8 cellular contexts compared by ENCODE assay signal in the genomic region with DNA sequence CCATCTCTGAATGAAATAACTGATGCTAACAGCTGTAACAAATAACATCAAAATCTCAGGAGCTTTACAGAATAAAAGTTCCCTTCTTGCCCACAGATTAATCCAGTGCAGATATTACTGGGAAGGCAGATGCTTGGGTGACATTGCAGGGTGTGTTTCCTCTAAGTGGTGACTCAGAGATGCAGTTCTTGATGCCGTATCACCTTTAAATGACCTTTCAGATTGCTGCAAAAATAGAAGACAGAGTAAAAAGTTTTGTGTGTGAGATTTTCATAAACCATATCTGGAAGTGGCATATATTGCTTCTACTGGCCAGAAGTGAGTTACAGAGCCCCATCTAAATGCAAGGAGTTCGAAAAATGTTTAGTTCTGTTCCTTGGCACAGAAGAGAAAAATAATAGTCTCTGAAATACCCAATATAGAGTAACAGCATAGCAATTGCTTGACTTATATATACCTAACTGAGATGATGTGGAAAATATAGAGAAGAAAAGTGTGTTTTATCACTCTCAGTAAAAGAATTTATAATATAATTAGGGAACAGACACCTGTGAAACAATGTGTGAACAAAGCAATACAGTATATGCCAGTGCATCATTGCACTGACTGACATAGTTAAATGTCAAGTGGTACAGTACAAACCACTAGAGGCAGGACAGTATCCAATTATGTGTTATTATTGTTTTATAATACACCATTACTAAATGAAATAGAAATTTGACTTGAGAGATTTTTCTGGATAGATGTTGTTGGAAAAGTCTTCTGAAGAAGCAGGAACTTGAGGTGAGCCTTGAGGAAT.
A peak's percentile ranks its signal among the peaks of the same experiment; 100 is the strongest.
DNase-seq lines count a peak whose midpoint lies in the region; ATAC-seq, FAIRE-seq and TF ChIP-seq lines count a peak whose summit lies in the region.

No MANE protein-coding gene starts in this region.

- intact Hi-C loops in endothelial cell of umbilical vein (cut with micrococcal nuclease) = no loop called here

- no peak for TF ChIP-seq EP300 in tibial nerve (IDR thresholded peaks at IDR 0.05)

- TF ChIP-seq POLR2A in endothelial cell of umbilical vein (IDR thresholded peaks at IDR 0.05; ENCODE audit: low read depth, low read length) (no peak), tibial nerve (IDR thresholded peaks at IDR 0.05) (no peak)

- H3K9me3 ChIP-seq in endothelial cell of umbilical vein (replicated peaks; ENCODE audit: control insufficient read depth, insufficient read depth, low read length) (no peaks in the 10 kb centered on the region), tibial nerve (no peaks in the 10 kb centered on the region)

- BruUV-seq in endothelial cell of umbilical vein (replicated peaks; lab: Mats Ljungman, UMichigan) = no TSS peak

- 58 to 62% methylated on average over 2 of the region's 2 CpGs for WGBS in tibial nerve, 2 donors

- dilution Hi-C loops in endothelial cell of umbilical vein (cut with MboI; ENCODE audit: extremely low pct_ligation_motif_present, low sequenced_read_pairs) = no loop called here

- DNase-seq in GM13976 (ENCODE audit: low spot score) (peak; percentile 7), endothelial cell of umbilical vein (ENCODE audit: low read depth, low spot score) (peak; percentile 31), cerebellar cortex (ENCODE audit: low spot score) (no peak), GDM1 (lab: John Stamatoyannopoulos, UW) (no peak), NCI-H146 treated with DMSO at 0.1 percent for 48 hours (lab: John Stamatoyannopoulos, UW; ENCODE audit: unreplicated experiment) (no peak), tibial nerve (ENCODE audit: low spot score in 2 of 2) (no peak)

- POLR2A ChIA-PET in endothelial cell of umbilical vein (lab: Charles Lee) = no interaction called here

- no peak for FAIRE-seq in endothelial cell of umbilical vein (lab: Jason Lieb, UNC)

- H3K9ac ChIP-seq in endothelial cell of umbilical vein (replicated peaks; ENCODE audit: extremely low read depth, insufficient read depth, low read length) = no peak overlapping the region

- H3K36me3 ChIP-seq in endothelial cell of umbilical vein (ENCODE audit: control insufficient read depth in 2 of 2, extremely low read depth in 1 of 2, insufficient read depth in 2 of 2, low read length in 2 of 2) = no peaks in the 10 kb centered on the region
- H3K36me3 ChIP-seq in tibial nerve = no peaks in the 10 kb centered on the region

- no peaks in the 10 kb centered on the region for H3K9me1 ChIP-seq in endothelial cell of umbilical vein (replicated peaks; ENCODE audit: control insufficient read depth, extremely low read depth, insufficient read depth, low read length)

- no peak overlapping the region for H3K4me2 ChIP-seq in endothelial cell of umbilical vein (ENCODE audit: insufficient read depth, low read length)

- in situ Hi-C loops in GM13976 (cut with MboI; ENCODE audit: low sequenced_read_pairs, unreplicated experiment) = no loop called here

- no peak overlapping the region for H3K4me3 ChIP-seq in endothelial cell of umbilical vein (replicated peaks in 1 of 3; ENCODE audit: insufficient read depth in 1 of 3, low read depth in 1 of 3, low read length in 3 of 3)
- no peak overlapping the region for H3K4me3 ChIP-seq in tibial nerve

- H3K4me1 ChIP-seq in endothelial cell of umbilical vein (ENCODE audit: control insufficient read depth, extremely low read depth, insufficient read depth, low read length) (no peaks in the 10 kb centered on the region), tibial nerve (peaks cover 0 to 7% (median 0%) of the 10 kb centered on the region in 4 donors)

- CTCF ChIA-PET in endothelial cell of umbilical vein (lab: Charles Lee) = interaction anchor here (1.2 kb wide), 1 partner anchor 10 kb away, joined by 4 read pairs; no protein-coding TSS in a partner anchor

- no peak overlapping the region for H3K27ac ChIP-seq in endothelial cell of umbilical vein (ENCODE audit: insufficient read depth, low read depth, low read length)
- H3K27ac ChIP-seq in tibial nerve = no peak overlapping the region

- H3K27me3 ChIP-seq in endothelial cell of umbilical vein (ENCODE audit: control insufficient read depth in 2 of 2, insufficient read depth in 2 of 2, low read length in 2 of 2) = no peaks in the 10 kb centered on the region
- H3K27me3 ChIP-seq in tibial nerve = no peaks in the 10 kb centered on the region

- H4K20me1 ChIP-seq in endothelial cell of umbilical vein (replicated peaks; ENCODE audit: control insufficient read depth, extremely low read depth, insufficient read depth, low read length) = no peaks in the 10 kb centered on the region

- ATAC-seq in GM21381 (IDR thresholded peaks at IDR 0.05; ENCODE audit: unreplicated experiment) (peak; percentile 62), HG03460 (IDR thresholded peaks at IDR 0.05; ENCODE audit: unreplicated experiment) (peak; percentile 60)

- no peak for TF ChIP-seq CTCF in GM13976 (IDR thresholded peaks at IDR 0.05; ENCODE audit: borderline replicate concordance, control extremely low read depth, extremely low read depth, insufficient read depth, missing control alignments)
- TF ChIP-seq CTCF in endothelial cell of umbilical vein (IDR thresholded peaks at IDR 0.05; ENCODE audit: extremely low read depth in 1 of 2, insufficient read depth in 1 of 2, low read depth in 1 of 2, low read length in 2 of 2) = no peak
- TF ChIP-seq CTCF in tibial nerve (IDR thresholded peaks at IDR 0.05) = no peak

- H3K79me2 ChIP-seq in endothelial cell of umbilical vein (ENCODE audit: control insufficient read depth, insufficient read depth, low read length) = no peaks in the 10 kb centered on the region

- H2AFZ ChIP-seq in endothelial cell of umbilical vein (ENCODE audit: low read depth, low read length) = no peak overlapping the region

TF ChIP-seq in endothelial cell of umbilical vein, 7 proteins besides CTCF, POLR2A, EP300 and RAD21:
- peak; percentile 16 for TF ChIP-seq FOS (IDR thresholded peaks at IDR 0.05; ENCODE audit: borderline replicate concordance, insufficient read depth, low read length)
- peak; percentile 25 for TF ChIP-seq JUN (IDR thresholded peaks at IDR 0.05; ENCODE audit: borderline replicate concordance, insufficient read depth, insufficient read length, low read depth)
- TF ChIP-seq, protein P1, sequence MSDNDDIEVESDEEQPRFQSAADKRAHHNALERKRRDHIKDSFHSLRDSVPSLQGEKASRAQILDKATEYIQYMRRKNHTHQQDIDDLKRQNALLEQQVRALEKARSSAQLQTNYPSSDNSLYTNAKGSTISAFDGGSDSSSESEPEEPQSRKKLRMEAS (IDR thresholded peaks at IDR 0.05; ENCODE audit: insufficient read depth, insufficient read length) = no peak

Comparison
In these comparisons a context has a peak if more than half of its experiments do, and no peak if none do; other contexts are left out.
1. DNase-seq: peak in GM13976 (single experiment) and endothelial cell of umbilical vein (single experiment); none in cerebellar cortex (single experiment), GDM1 (single experiment), NCI-H146 treated with DMSO at 0.1 percent for 48 hours (single experiment) and tibial nerve (0 of 2).